In genomic region chr7:138169441-138169851, GRCh38 we compare ENCODE assay signal across 22 cellular contexts.
DNase-seq lines count a peak whose midpoint lies in the region; FAIRE-seq and TF ChIP-seq lines count a peak whose summit lies in the region.
"Had no signal": no experiment of that assay in that cellular context is flagged by ENCODE, and none has a peak within 500 bp of the region (broad histone marks: within the 10 kb centered on the region; RNA-seq: fewer than 3 reads in every experiment).

No MANE protein-coding gene starts in this region.

- H3K27me3 Mint-ChIP-seq in Caco-2 (ENCODE audit: insufficient read depth, unreplicated experiment) = no peaks in the 10 kb centered on the region

- TF ChIP-seq CTCF in Caco-2 (IDR thresholded peaks at IDR 0.05; ENCODE audit: insufficient read depth in 1 of 2, low read depth in 1 of 2, low read length in 1 of 2, severe bottlenecking in 1 of 2, unreplicated experiment in 1 of 2) = no peak
- TF ChIP-seq CTCF in H1 (IDR thresholded peaks at IDR 0.05; ENCODE audit: control extremely low read depth in 1 of 3, insufficient read depth in 1 of 3, low read depth in 1 of 3, low read length in 3 of 3) = no peak
- no peak for TF ChIP-seq CTCF in GM20000 (IDR thresholded peaks at IDR 0.05; ENCODE audit: extremely low read depth, missing control alignments)

- H4K20me1 ChIP-seq in H1 (replicated peaks in 1 of 2; ENCODE audit: control insufficient read depth in 1 of 2, insufficient read depth in 2 of 2, low read length in 2 of 2) = no peaks in the 10 kb centered on the region
- H4K20me1 ChIP-seq: BLaER1 treated with 17β-estradiol and CSF1 and Interleukin-3, amounts not matched to agents 10 nM and 100 nM had no signal

- TF ChIP-seq POLR2A in H1 (IDR thresholded peaks at IDR 0.05; ENCODE audit: control extremely low read depth in 1 of 2, low read depth in 2 of 2, low read length in 2 of 2) = peak in 1 of 2 experiments; percentile 54; a peak in 1 of 3 replicates

- no peak overlapping the region for H4K5ac ChIP-seq in H1 (ENCODE audit: insufficient read length, low read depth, low read length)

- no TSS peak for BruUV-seq in Caco-2 (replicated peaks; lab: Mats Ljungman, UMichigan)

- peaks cover 32% of the 10 kb centered on the region for H3K4me1 Mint-ChIP-seq in Caco-2 (ENCODE audit: low read depth, unreplicated experiment)
- H3K4me1 Mint-ChIP-seq: activated B cell treated with CpG ODN at 0.5 μM for 24 hours had no signal

- peaks cover 29% of the 10 kb centered on the region for H3K36me3 Mint-ChIP-seq in Caco-2 (ENCODE audit: insufficient read depth, unreplicated experiment)

- peak; percentile 69 to 70 for DNase-seq in Caco-2
- DNase-seq in Jurkat, Clone E6-1 (ENCODE audit: low read depth, low spot score) = peak; percentile 69
- DNase-seq in H1 (ENCODE audit: low read depth in 1 of 2, low spot score in 2 of 2) = peak in 1 of 2 experiments; percentile 79
- no peak for DNase-seq in GM20000 (ENCODE audit: low spot score)
- DNase-seq in stimulated activated CD4-positive, alpha-beta T cell treated with anti-CD3 and anti-CD28 coated beads, Interleukin-4, amount 100 ng/mL, for 24 hours = no peak
- DNase-seq in glomerular visceral epithelial cell (ENCODE audit: extremely low spot score) = no peak
- DNase-seq in amygdala (lab: John Stamatoyannopoulos, UW) = no peak
- DNase-seq: activated B cell treated with CpG ODN at 0.5 μM for 24 hours; activated gamma-delta T cell treated with Interleukin-2 at 50 U/mL for 16 hours; colonic mucosa; DMS 273 treated with DMSO at 0.1 percent for 48 hours; foreskin melanocyte; GM23248; naive thymus-derived CD4-positive, alpha-beta T cell; NCI-H1694 treated with DMSO at 0.1 percent for 48 hours; NCI-H510A; SHP77 had no signal

- no peak overlapping the region for H4K8ac ChIP-seq in H1 (ENCODE audit: extremely low read depth, insufficient read depth, low read length)

- no peak overlapping the region for H2BK120ac ChIP-seq in H1 (replicated peaks; ENCODE audit: low read depth, low read length)

- no peak overlapping the region for H3K56ac ChIP-seq in H1 (replicated peaks; ENCODE audit: insufficient read length, low read depth, low read length)

- no peak overlapping the region for H3K18ac ChIP-seq in H1 (ENCODE audit: extremely low read depth, low read length)

- intact Hi-C loops in Caco-2 (cut with micrococcal nuclease; ENCODE audit: unreplicated experiment) = loop anchor here (1.0 to 10.0 kb wide), 7 partner anchors 8 to 219 kb away; no protein-coding TSS in a partner anchor

- POLR2A ChIA-PET in Caco-2 (lab: Charles Lee) (interaction anchor here (0.8 kb wide), 1 partner anchor 202 kb away, joined by 3 read pairs; no protein-coding TSS in a partner anchor), H1 (lab: Charles Lee; ENCODE audit: partially characterized antibody) (interaction anchor here (0.7 to 5.7 kb wide), 15 partner anchors 9 to 1137 kb away, joined by 3 to 26 read pairs (median 3); partner anchors contain the start of gene TRIM24)

- 0% methylated on average over 3 of the region's 3 CpGs; no CpG with 5 or more reads in 1 of the 2 experiments for WGBS in H1 (ENCODE audit: extremely low coverage in 1 of 2, insufficient coverage in 1 of 2, insufficient read length in 1 of 2, insufficient replicate concordance in 2 of 2, low coverage in 1 of 2, low lambda C conversion rate in 2 of 2, missing lambda C conversion rate in 1 of 2), 2 experiments
- 40% methylated on average over 1 of the region's 3 CpGs for WGBS in mesodermal cell (ENCODE audit: insufficient coverage in 2 of 2), 2 experiments

- no peak overlapping the region for H3K23ac ChIP-seq in H1 (ENCODE audit: insufficient read length)

- peaks cover 44% of the 10 kb centered on the region for H3K9me3 Mint-ChIP-seq in Caco-2 (ENCODE audit: unreplicated experiment)

- H3K4me3 Mint-ChIP-seq in Caco-2 (ENCODE audit: unreplicated experiment) = peak overlapping the region; percentile 16
- H3K4me3 Mint-ChIP-seq: activated B cell treated with CpG ODN at 0.5 μM for 24 hours; naive thymus-derived CD4-positive, alpha-beta T cell; stimulated activated naive CD8-positive, alpha-beta T cell treated with anti-CD3 and anti-CD28 coated beads, Interleukin-15, Interleukin-2, amounts not matched to agents 100 ng/mL and 50 ng/mL, for 24 hours had no signal

- no peak overlapping the region; the same call in 1 of the 2 replicates for H2BK5ac ChIP-seq in H1 (ENCODE audit: low read depth, low read length)

- no peaks in the 10 kb centered on the region; the same call in 1 of the 2 replicates for H3K36me3 ChIP-seq in Caco-2 (ENCODE audit: control insufficient read depth, insufficient read depth, low read length)
- H3K36me3 ChIP-seq in H1 (ENCODE audit: control insufficient read depth in 2 of 4, insufficient read depth in 4 of 4, low read length in 3 of 4) = peaks cover 0 to 7% (median 2%) of the 10 kb centered on the region in 4 experiments; a peak in 3 of 8 replicates
- no peaks in the 10 kb centered on the region for H3K36me3 ChIP-seq in mesodermal cell (ENCODE audit: control insufficient read depth, insufficient read depth, low read length)
- H3K36me3 ChIP-seq: colonic mucosa had no signal

- no peak overlapping the region for H2BK20ac ChIP-seq in H1 (ENCODE audit: low read length)

- H3K4me1 ChIP-seq in Caco-2 (peaks cover 48% of the 10 kb centered on the region), H1 (replicated peaks in 1 of 4; ENCODE audit: control insufficient read depth in 3 of 4, insufficient read depth in 4 of 4, low read length in 3 of 4) (peaks cover 9 to 25% (median 22%) of the 10 kb centered on the region in 4 experiments; a peak in 6 of 7 replicates), mesodermal cell (ENCODE audit: control insufficient read depth, insufficient read depth, low read length, poor library complexity, severe bottlenecking) (peaks cover 32% of the 10 kb centered on the region)
- H3K4me1 ChIP-seq: A549, colonic mucosa had no signal

- peak; percentile 98 for FAIRE-seq in H1 (lab: Jason Lieb, UNC)
- FAIRE-seq: A549, urothelium cell line had no signal

- no peak overlapping the region for H4K91ac ChIP-seq in H1 (replicated peaks; ENCODE audit: insufficient read length, low read length)

- TF ChIP-seq RAD21 in H1 (IDR thresholded peaks at IDR 0.05 in 1 of 2, conservative IDR thresholded peaks at IDR 0.05 in 1 of 2; ENCODE audit: low read depth in 2 of 2, low read length in 2 of 2) = peak; percentile 3 to 10; a peak in 1 of 4 replicates

- H3K27me3 ChIP-seq in Caco-2 (replicated peaks; ENCODE audit: control insufficient read depth, insufficient read depth, low read length) (no peaks in the 10 kb centered on the region), H1 (replicated peaks in 1 of 4; ENCODE audit: control insufficient read depth in 3 of 4, extremely low read depth in 1 of 4, insufficient read depth in 3 of 4, low read length in 3 of 4) (no peaks in the 10 kb centered on the region)
- H3K27me3 ChIP-seq: BLaER1 treated with 17β-estradiol and CSF1 and Interleukin-3, amounts not matched to agents 10 nM and 100 nM; colonic mucosa had no signal

- no peak overlapping the region for H2BK12ac ChIP-seq in H1 (ENCODE audit: low read depth, low read length)

- no peak overlapping the region for H3K9ac ChIP-seq in H1 (replicated peaks in 1 of 4; ENCODE audit: extremely low read depth in 1 of 4, low read depth in 3 of 4, low read length in 3 of 4)
- H3K9ac ChIP-seq: BLaER1 treated with 17β-estradiol and CSF1 and Interleukin-3, amounts not matched to agents 10 nM and 100 nM; GM23248 had no signal

- no peak overlapping the region for H2AFZ ChIP-seq in H1 (ENCODE audit: low read length)
- H2AFZ ChIP-seq: GM23248 had no signal

- H3K27ac ChIP-seq in H1 (ENCODE audit: low read depth, low read length) = peak overlapping the region; percentile 84; the same call in 1 of the 2 replicates
- H3K27ac ChIP-seq in mesodermal cell (ENCODE audit: low read depth, low read length, severe bottlenecking) = peak overlapping the region; percentile 81
- H3K27ac ChIP-seq: A549; BLaER1 treated with 17β-estradiol and CSF1 and Interleukin-3, amounts not matched to agents 10 nM and 100 nM; colonic mucosa; GM23248 had no signal

- no peak overlapping the region for H3K4me3 ChIP-seq in Caco-2 (ENCODE audit: low read depth, low read length)
- no peak overlapping the region for H3K4me3 ChIP-seq in Jurkat, Clone E6-1 (ENCODE audit: low read length)
- H3K4me3 ChIP-seq in H1 (ENCODE audit: extremely low read depth in 1 of 4, insufficient read depth in 2 of 4, low read depth in 3 of 4, low read length in 4 of 4) = peak overlapping the region in 1 of 4 experiments; percentile 41; a peak in 1 of 8 replicates
- H3K4me3 ChIP-seq in mesodermal cell (ENCODE audit: extremely low read depth, insufficient read depth, low read length, poor library complexity, severe bottlenecking) = no peak overlapping the region
- H3K4me3 ChIP-seq: A549; BLaER1 treated with 17β-estradiol and CSF1 and Interleukin-3, amounts not matched to agents 10 nM and 100 nM; colonic mucosa; GM23248 had no signal

- peak in 1 of 2 experiments; percentile 92; a peak in 1 of 3 replicates for TF ChIP-seq EP300 in H1 (IDR thresholded peaks at IDR 0.05; ENCODE audit: borderline replicate concordance in 1 of 2, low read depth in 2 of 2, low read length in 2 of 2)

- no peak overlapping the region for H2AK5ac ChIP-seq in H1 (ENCODE audit: low read depth, low read length)

- H3K79me2 ChIP-seq in H1 (ENCODE audit: control insufficient read depth in 1 of 2, insufficient read depth in 2 of 2, low read length in 2 of 2) = no peaks in the 10 kb centered on the region

- H2BK15ac ChIP-seq in H1 (ENCODE audit: low read length) = no peak overlapping the region

- peak overlapping the region; percentile 85 for H3K27ac Mint-ChIP-seq in Caco-2 (ENCODE audit: unreplicated experiment)
- H3K27ac Mint-ChIP-seq: activated B cell treated with CpG ODN at 0.5 μM for 24 hours; naive thymus-derived CD4-positive, alpha-beta T cell; stimulated activated naive CD8-positive, alpha-beta T cell treated with anti-CD3 and anti-CD28 coated beads, Interleukin-15, Interleukin-2, amounts not matched to agents 100 ng/mL and 50 ng/mL, for 24 hours had no signal

- H3K9me3 ChIP-seq in Caco-2 = peaks cover 75% of the 10 kb centered on the region
- H3K9me3 ChIP-seq in H1 (ENCODE audit: insufficient read depth in 2 of 2, low read depth in 1 of 2, low read length in 1 of 2) = peaks cover 10 to 13% of the 10 kb centered on the region in 2 experiments
- peaks cover 44% of the 10 kb centered on the region for H3K9me3 ChIP-seq in mesodermal cell (ENCODE audit: control insufficient read depth, low read length)
- H3K9me3 ChIP-seq: colonic mucosa had no signal

- H3K4ac ChIP-seq in H1 (replicated peaks; ENCODE audit: insufficient read length, low read depth, low read length) = no peak overlapping the region

- no peak overlapping the region for H3K14ac ChIP-seq in H1 (ENCODE audit: insufficient read length)

- peak overlapping the region; percentile 55 to 56; a peak in 3 of 4 replicates for H3K4me2 ChIP-seq in H1 (ENCODE audit: insufficient read depth in 1 of 2, low read depth in 2 of 2, low read length in 2 of 2)
- H3K4me2 ChIP-seq: A549; BLaER1 treated with 17β-estradiol and CSF1 and Interleukin-3, amounts not matched to agents 10 nM and 100 nM had no signal

- CTCF ChIA-PET in Caco-2 (lab: Charles Lee) = interaction anchor here (0.7 kb wide), 1 partner anchor 158 kb away, joined by 3 read pairs; no protein-coding TSS in a partner anchor
- CTCF ChIA-PET in H1 (lab: Charles Lee; ENCODE audit: partially characterized antibody) = interaction anchor here (0.6 to 1.4 kb wide), 6 partner anchors 28 to 693 kb away, joined by 3 to 4 read pairs (median 3); no protein-coding TSS in a partner anchor

- H3K23me2 ChIP-seq in H1 (ENCODE audit: low read depth, low read length) = no peaks in the 10 kb centered on the region

- H3K79me1 ChIP-seq in H1 (ENCODE audit: low read depth, low read length) = no peaks in the 10 kb centered on the region

Comparison
In these comparisons a context has a peak if more than half of its experiments do, and no peak if none do; other contexts are left out.
1. DNase-seq: peak in Caco-2 (2 of 2) and Jurkat, Clone E6-1 (single experiment); none in GM20000 (single experiment), stimulated activated CD4-positive, alpha-beta T cell treated with anti-CD3 and anti-CD28 coated beads, Interleukin-4, amount 100 ng/mL, for 24 hours (single experiment), glomerular visceral epithelial cell (single experiment) and amygdala (0 of 56).